Comparison of ENCODE assay signal across 9 cellular contexts in genomic region chr11:3037041-3037944, GRCh38. TPM values are rescaled to one million over a fixed set of nuclear protein-coding genes. Genes with fewer than 3 reads are reported as not detected.
DNase-seq lines count a peak whose midpoint lies in the region; ATAC-seq and TF ChIP-seq lines count a peak whose summit lies in the region.
"Had no signal": no experiment of that assay in that cellular context is flagged by ENCODE, and none has a peak within 500 bp of the region (broad histone marks: within the 10 kb centered on the region; RNA-seq: fewer than 3 reads in every experiment).

No MANE protein-coding gene starts in this region.

- DNase-seq in Ammon's horn (ENCODE audit: low spot score) (peak; percentile 91), HAP-1 (ENCODE audit: low spot score in 2 of 2) (peak; percentile 60 to 87), NCI-H748 treated with DMSO at 0.1 percent for 48 hours (lab: John Stamatoyannopoulos, UW) (peak; percentile 4), fibroblast of lung (ENCODE audit: low read depth in 2 of 2) (peak; percentile 60 to 73), type B pancreatic cell (ENCODE audit: extremely low spot score, unreplicated experiment) (peak; percentile 80)
- DNase-seq in activated T-cell treated with anti-CD3 and anti-CD28 coated beads, Interleukin-2, amount 50 U/mL, for 72 hours, result peak; percentile 42
- peak in 5 of 10 donors; percentile 27 to 70 (median 34) for DNase-seq in naive thymus-derived CD8-positive, alpha-beta T cell

- H3K4me1 ChIP-seq in HAP-1 (no peaks in the 10 kb centered on the region), fibroblast of lung (ENCODE audit: control insufficient read depth, extremely low read depth, insufficient read depth, low read length) (no peaks in the 10 kb centered on the region)

- no peak overlapping the region for H3K4me2 ChIP-seq in fibroblast of lung (ENCODE audit: extremely low read depth, insufficient read depth, low read length)

- in situ Hi-C loops in HAP-1 (cut with MboI; ENCODE audit: low sequenced_read_pairs), result no loop called here

- TF ChIP-seq CTCF in fibroblast of lung (conservative IDR thresholded peaks at IDR 0.05 in 1 of 2, IDR thresholded peaks at IDR 0.05 in 1 of 2; ENCODE audit: low read depth in 1 of 2, low read length in 2 of 2) (peak; percentile 73 to 78), type B pancreatic cell (conservative IDR thresholded peaks at IDR 0.05) (peak; percentile 86)

- H3K27ac Mint-ChIP-seq in activated T-cell treated with anti-CD3 and anti-CD28 coated beads, Interleukin-2, amount 50 U/mL, for 72 hours, result no peak overlapping the region
- H3K27ac Mint-ChIP-seq in naive thymus-derived CD8-positive, alpha-beta T cell, result peak overlapping the region in 6 of 10 donors; percentile 43 to 75 (median 62)
- peak overlapping the region; percentile 28 for H3K27ac Mint-ChIP-seq in type B pancreatic cell

- H3K27me3 ChIP-seq in HAP-1 (ENCODE audit: low read depth) (no peaks in the 10 kb centered on the region), fibroblast of lung (ENCODE audit: control insufficient read depth, insufficient read depth, low read length) (no peaks in the 10 kb centered on the region)

- H3K36me3 ChIP-seq in HAP-1 (replicated peaks) (peaks cover 91% of the 10 kb centered on the region), fibroblast of lung (ENCODE audit: control insufficient read depth, insufficient read depth, low read length) (peaks cover 30% of the 10 kb centered on the region)

- H3K9me3 ChIP-seq in HAP-1 (no peaks in the 10 kb centered on the region), fibroblast of lung (ENCODE audit: control insufficient read depth, insufficient read depth, low read depth, low read length) (no peaks in the 10 kb centered on the region)

- H3K4me3 ChIP-seq in HAP-1, result no peak overlapping the region
- no peak overlapping the region for H3K4me3 ChIP-seq in fibroblast of lung (replicated peaks in 1 of 4; ENCODE audit: control extremely low read depth in 1 of 4, insufficient read depth in 1 of 4, low read depth in 3 of 4, low read length in 4 of 4)
- H3K4me3 ChIP-seq: skin epidermis had no signal

- no peak overlapping the region for H3K27ac ChIP-seq in fibroblast of lung (ENCODE audit: insufficient read depth, low read length)

- peak; percentile 78 to 87 for ATAC-seq in activated T-cell treated with anti-CD3 and anti-CD28 coated beads, Interleukin-2, amount 50 U/mL, for 72 hours (replicated peaks in 1 of 2)
- ATAC-seq in naive thymus-derived CD8-positive, alpha-beta T cell, result peak in 1 of 2 donors; percentile 76
- no peak for ATAC-seq in HG03045 (IDR thresholded peaks at IDR 0.05; ENCODE audit: unreplicated experiment)

- no peak overlapping the region for H2AFZ ChIP-seq in fibroblast of lung (ENCODE audit: low read length)

- peaks cover 10% of the 10 kb centered on the region for H3K79me2 ChIP-seq in fibroblast of lung (ENCODE audit: control insufficient read depth, insufficient read depth, low read length)

- H3K9ac ChIP-seq in fibroblast of lung (ENCODE audit: insufficient read depth, low read length), result no peak overlapping the region

- H4K20me1 ChIP-seq in fibroblast of lung (ENCODE audit: control insufficient read depth, extremely low read depth, insufficient read depth, low read length), result no peaks in the 10 kb centered on the region

- POLR2A ChIA-PET in naive thymus-derived CD8-positive, alpha-beta T cell (lab: Charles Lee), result interaction anchor here (1.3 to 1.4 kb wide), 2 partner anchors 23 to 54 kb away, joined by 4 to 6 read pairs; no protein-coding TSS in a partner anchor

- peaks cover 14% of the 10 kb centered on the region for H3K4me1 Mint-ChIP-seq in activated T-cell treated with anti-CD3 and anti-CD28 coated beads, Interleukin-2, amount 50 U/mL, for 72 hours (ENCODE audit: low read depth)
- peaks cover 11 to 36% (median 19%) of the 10 kb centered on the region in 4 donors for H3K4me1 Mint-ChIP-seq in naive thymus-derived CD8-positive, alpha-beta T cell
- H3K4me1 Mint-ChIP-seq in type B pancreatic cell (ENCODE audit: unreplicated experiment), result no peaks in the 10 kb centered on the region

- H3K4me3 Mint-ChIP-seq in activated T-cell treated with anti-CD3 and anti-CD28 coated beads, Interleukin-2, amount 50 U/mL, for 72 hours, result no peak overlapping the region
- H3K4me3 Mint-ChIP-seq in naive thymus-derived CD8-positive, alpha-beta T cell, result no peak overlapping the region
- no peak overlapping the region for H3K4me3 Mint-ChIP-seq in type B pancreatic cell

- no peaks in the 10 kb centered on the region for H3K9me3 Mint-ChIP-seq in activated T-cell treated with anti-CD3 and anti-CD28 coated beads, Interleukin-2, amount 50 U/mL, for 72 hours
- H3K9me3 Mint-ChIP-seq in naive thymus-derived CD8-positive, alpha-beta T cell, result no peaks in the 10 kb centered on the region
- H3K9me3 Mint-ChIP-seq in type B pancreatic cell, result no peaks in the 10 kb centered on the region

- H3K27me3 Mint-ChIP-seq in activated T-cell treated with anti-CD3 and anti-CD28 coated beads, Interleukin-2, amount 50 U/mL, for 72 hours (ENCODE audit: low read depth), result no peaks in the 10 kb centered on the region
- H3K27me3 Mint-ChIP-seq in naive thymus-derived CD8-positive, alpha-beta T cell, result no peaks in the 10 kb centered on the region
- no peaks in the 10 kb centered on the region for H3K27me3 Mint-ChIP-seq in type B pancreatic cell

- peaks cover 15 to 35% of the 10 kb centered on the region in 2 donors for H3K36me3 Mint-ChIP-seq in activated T-cell treated with anti-CD3 and anti-CD28 coated beads, Interleukin-2, amount 50 U/mL, for 72 hours (ENCODE audit: insufficient read depth in 2 of 2)
- peaks cover 11 to 81% (median 19%) of the 10 kb centered on the region in 3 donors for H3K36me3 Mint-ChIP-seq in naive thymus-derived CD8-positive, alpha-beta T cell
- H3K36me3 Mint-ChIP-seq in type B pancreatic cell, result peaks cover 16% of the 10 kb centered on the region

RNA-seq across cellular contexts. Expression of gene CARS1, which starts 19.9 kb away (rescaled TPM):
- 100 to 1,000 TPM; 217 to 224 TPM for total RNA-seq in activated T-cell treated with anti-CD3 and anti-CD28 coated beads, Interleukin-2, amount 50 U/mL, for 72 hours
- 102 and 149 TPM in 2 replicates for total RNA-seq in fibroblast of lung
- 64.5 and 67.5 TPM in 2 replicates for polyA plus RNA-seq in fibroblast of lung
- polyA plus RNA-seq in fibroblast of lung (2012), result 56.4 and 91.9 TPM in 2 replicates
- polyA minus RNA-seq in fibroblast of lung (ENCODE audit: low replicate concordance), result 27.9 and 30.8 TPM in 2 replicates
- total RNA-seq in naive thymus-derived CD8-positive, alpha-beta T cell, result 100 to 1,000 TPM; 131 TPM
- 10 to 100 TPM; 31.4 to 70.2 (median 60.0) TPM for polyA plus RNA-seq in naive thymus-derived CD8-positive, alpha-beta T cell
- 38.9 and 47.8 TPM in 2 replicates for total RNA-seq in type B pancreatic cell (ENCODE audit: low replicate concordance)

RNA-seq across cellular contexts. Expression of gene NAP1L4, which starts 45.2 kb away (rescaled TPM):
- total RNA-seq in activated T-cell treated with anti-CD3 and anti-CD28 coated beads, Interleukin-2, amount 50 U/mL, for 72 hours, result 100 to 1,000 TPM; 421 to 504 TPM
- 104 and 113 TPM in 2 replicates for total RNA-seq in fibroblast of lung
- 79.5 and 95.9 TPM in 2 replicates for polyA plus RNA-seq in fibroblast of lung
- 85.1 and 98.2 TPM in 2 replicates for polyA plus RNA-seq in fibroblast of lung (2012)
- 56.5 and 75.5 TPM in 2 replicates for polyA minus RNA-seq in fibroblast of lung (ENCODE audit: low replicate concordance)
- total RNA-seq in naive thymus-derived CD8-positive, alpha-beta T cell, result 100 to 1,000 TPM; 455 to 471 TPM
- 100 to 1,000 TPM; 169 to 207 (median 201) TPM for polyA plus RNA-seq in naive thymus-derived CD8-positive, alpha-beta T cell
- total RNA-seq in type B pancreatic cell (ENCODE audit: low replicate concordance), result 137 and 172 TPM in 2 replicates
